In the genomic region with DNA sequence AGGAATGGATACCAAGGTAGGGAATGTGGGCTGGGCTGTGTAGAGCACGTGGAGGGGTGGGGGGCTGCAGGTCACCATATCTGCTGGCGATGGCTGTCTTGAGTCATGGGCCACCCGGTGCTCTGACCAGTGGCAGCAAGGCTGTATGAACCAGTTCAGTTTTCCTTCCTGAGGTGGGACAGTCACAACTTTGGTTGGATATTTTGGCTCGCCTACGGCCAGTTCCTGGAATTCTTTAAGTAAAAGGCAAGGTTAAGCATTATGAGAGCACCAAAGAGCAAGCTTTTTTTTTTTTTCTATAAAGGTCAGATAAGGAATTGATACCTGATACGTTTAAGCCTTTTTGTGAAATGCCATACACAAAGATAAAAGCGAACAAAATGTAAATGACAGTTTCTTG, we compare ENCODE assay signal across 28 cellular contexts.
"Had no signal": no experiment of that assay in that cellular context is flagged by ENCODE, and none has a peak within 500 bp of the region (broad histone marks: within the 10 kb centered on the region; RNA-seq: fewer than 3 reads in every experiment).

No MANE protein-coding gene starts in this region.

- H3K9me3 ChIP-seq: lower lobe of right lung, mucosa of descending colon, neutrophil, ovary, psoas muscle, sigmoid colon, spleen, testis, tibial artery, upper lobe of left lung had no signal

- H3K36me3 Mint-ChIP-seq: immature natural killer cell; memory B cell; naive B cell; natural killer cell treated with Interleukin-12 subunit alpha and Interleukin-12 subunit beta and Interleukin-15 and Interleukin-18, amount 100 ng/mL, for 72 hours; stimulated activated memory B cell treated with anti-CD40 and anti-IgM and Interleukin-4, amounts not matched to agents 10 μg/mL and 1 μg/mL and 100 μg/mL, for 72 hours had no signal

- ATAC-seq: left ventricle myocardium superior; lower lobe of right lung; mucosa of descending colon; natural killer cell treated with Interleukin-12 subunit alpha and Interleukin-12 subunit beta and Interleukin-15 and Interleukin-18, amount 100 ng/mL, for 72 hours; psoas muscle; right cardiac atrium; stimulated activated memory B cell treated with anti-CD40 and anti-IgM and Interleukin-4, amounts not matched to agents 10 μg/mL and 1 μg/mL and 100 μg/mL, for 72 hours; stimulated activated naive CD8-positive, alpha-beta T cell treated with anti-CD3 and anti-CD28 coated beads, Interleukin-15, Interleukin-2, amounts not matched to agents 100 U/mL and 50 U/mL, for 24 hours had no signal

- H3K27ac Mint-ChIP-seq: immature natural killer cell; memory B cell; naive B cell; natural killer cell treated with Interleukin-12 subunit alpha and Interleukin-12 subunit beta and Interleukin-15 and Interleukin-18, amount 100 ng/mL, for 72 hours; stimulated activated memory B cell treated with anti-CD40 and anti-IgM and Interleukin-4, amounts not matched to agents 10 μg/mL and 1 μg/mL and 100 μg/mL, for 72 hours had no signal

- H3K4me3 Mint-ChIP-seq: central memory CD8-positive, alpha-beta T cell; immature natural killer cell; memory B cell; naive B cell; natural killer cell treated with Interleukin-12 subunit alpha and Interleukin-12 subunit beta and Interleukin-15 and Interleukin-18, amount 100 ng/mL, for 72 hours; neural crest cell; stimulated activated memory B cell treated with anti-CD40 and anti-IgM and Interleukin-4, amounts not matched to agents 10 μg/mL and 1 μg/mL and 100 μg/mL, for 72 hours had no signal

- DNase-seq: dermis blood vessel endothelial cell; effector memory CD4-positive, alpha-beta T cell; hypothalamus; immature natural killer cell; islet precursor cell; left ventricle myocardium superior; lower lobe of right lung; mucosa of descending colon; naive B cell; ovary; posterior cingulate gyrus; psoas muscle; right cardiac atrium; sigmoid colon; spleen; stimulated activated CD4-positive, alpha-beta T cell treated with anti-CD3 and anti-CD28 coated beads, Interleukin-4, amount 100 ng/mL, for 4 hours; stimulated activated naive CD8-positive, alpha-beta T cell treated with anti-CD3 and anti-CD28 coated beads, Interleukin-15, Interleukin-2, amounts not matched to agents 100 U/mL and 50 U/mL, for 24 hours; substantia nigra; testis; tibial artery; upper lobe of left lung had no signal

- H3K27ac ChIP-seq: coronary artery, lower lobe of right lung, neutrophil, ovary, psoas muscle, sigmoid colon, spleen, testis, tibial artery, upper lobe of left lung had no signal

- H3K9me3 Mint-ChIP-seq: central memory CD8-positive, alpha-beta T cell; immature natural killer cell; memory B cell; naive B cell; natural killer cell treated with Interleukin-12 subunit alpha and Interleukin-12 subunit beta and Interleukin-15 and Interleukin-18, amount 100 ng/mL, for 72 hours; neural crest cell; stimulated activated memory B cell treated with anti-CD40 and anti-IgM and Interleukin-4, amounts not matched to agents 10 μg/mL and 1 μg/mL and 100 μg/mL, for 72 hours had no signal

- H3K4me3 ChIP-seq: coronary artery, lower lobe of right lung, mucosa of descending colon, ovary, psoas muscle, sigmoid colon, spleen, testis, tibial artery, upper lobe of left lung had no signal

- H3K4me1 ChIP-seq: lower lobe of right lung, testis, tibial artery, upper lobe of left lung had no signal

- H3K36me3 ChIP-seq: lower lobe of right lung, neutrophil, ovary, sigmoid colon, spleen, tibial artery, upper lobe of left lung had no signal

- H3K27me3 ChIP-seq: ovary, sigmoid colon, spleen, testis, tibial artery, upper lobe of left lung had no signal

- H3K4me1 Mint-ChIP-seq: central memory CD8-positive, alpha-beta T cell; immature natural killer cell; memory B cell; naive B cell had no signal
